In genomic region chr13:110652755-110653154, GRCh38 we compare ENCODE assay signal across 19 cellular contexts.
"Had no signal": no experiment of that assay in that cellular context is flagged by ENCODE, and none has a peak within 500 bp of the region (broad histone marks: within the 10 kb centered on the region; RNA-seq: fewer than 3 reads in every experiment).

No MANE protein-coding gene starts in this region.

- H3K27ac Mint-ChIP-seq: activated CD8-positive, alpha-beta T cell treated with anti-CD3 and anti-CD28 coated beads, Interleukin-2, amount 10 ng/mL, durations not matched to agents 7 days and 5 days; activated T-helper 2 cell treated with anti-CD3 and anti-CD28 coated beads, Interferon-gamma antibody, Interleukin-2, Interleukin-4, amounts not matched to agents 10 μg/mL and 5 μg/mL and 100 μg/mL, durations not matched to agents 14 hours and 24 hours and 36 hours; natural killer cell; progenitor cell of endocrine pancreas; type B pancreatic cell had no signal

- H3K9me3 Mint-ChIP-seq: activated naive CD4-positive, alpha-beta T cell treated with anti-CD3 and anti-CD28 coated beads, Interleukin-2, amount 50 U/mL, for 72 hours; natural killer cell; stimulated activated naive CD8-positive, alpha-beta T cell treated with anti-CD3 and anti-CD28 coated beads, Interleukin-15, amount 100 ng/mL, for 72 hours; type B pancreatic cell had no signal

- H3K36me3 Mint-ChIP-seq: natural killer cell had no signal

- H3K27me3 Mint-ChIP-seq: activated CD8-positive, alpha-beta memory T cell treated with anti-CD3 and anti-CD28 coated beads, Interleukin-2, amount 10 ng/mL, durations not matched to agents 7 days and 5 days; progenitor cell of endocrine pancreas; stimulated activated naive CD8-positive, alpha-beta T cell treated with anti-CD3 and anti-CD28 coated beads, Interleukin-15, amount 100 ng/mL, for 72 hours; type B pancreatic cell had no signal

- ATAC-seq: activated CD8-positive, alpha-beta memory T cell treated with anti-CD3 and anti-CD28 coated beads, Interleukin-2, amount 10 ng/mL, durations not matched to agents 7 days and 5 days; activated CD8-positive, alpha-beta T cell treated with anti-CD3 and anti-CD28 coated beads, Interleukin-2, amount 10 ng/mL, durations not matched to agents 7 days and 5 days; activated naive CD4-positive, alpha-beta T cell treated with anti-CD3 and anti-CD28 coated beads, Interleukin-2, amount 50 U/mL, for 72 hours; body of pancreas; gastroesophageal sphincter; natural killer cell; right lobe of liver; stimulated activated naive CD8-positive, alpha-beta T cell treated with anti-CD3 and anti-CD28 coated beads, Interleukin-15, amount 100 ng/mL, for 72 hours had no signal

- H3K4me3 Mint-ChIP-seq: activated CD8-positive, alpha-beta memory T cell treated with anti-CD3 and anti-CD28 coated beads, Interleukin-2, amount 10 ng/mL, durations not matched to agents 7 days and 5 days; activated CD8-positive, alpha-beta T cell treated with anti-CD3 and anti-CD28 coated beads, Interleukin-2, amount 10 ng/mL, durations not matched to agents 7 days and 5 days; natural killer cell; stimulated activated naive CD8-positive, alpha-beta T cell treated with anti-CD3 and anti-CD28 coated beads, Interleukin-15, amount 100 ng/mL, for 72 hours; type B pancreatic cell had no signal

- DNase-seq: activated CD8-positive, alpha-beta memory T cell treated with anti-CD3 and anti-CD28 coated beads, Interleukin-2, amount 10 ng/mL, durations not matched to agents 7 days and 5 days; activated CD8-positive, alpha-beta T cell treated with anti-CD3 and anti-CD28 coated beads, Interleukin-2, amount 10 ng/mL, durations not matched to agents 7 days and 5 days; body of pancreas; cerebellar nuclear complex; colonic mucosa; effector CD8-positive, alpha-beta T cell; midbrain; natural killer cell; right lobe of liver; stimulated activated CD4-positive, alpha-beta T cell treated with anti-CD3 and anti-CD28 coated beads, Interleukin-12 subunit alpha, Interleukin-12 subunit beta, amount 100 ng/mL, for 4 hours; stimulated activated CD4-positive, alpha-beta T cell treated with anti-CD3 and anti-CD28 coated beads, Interleukin-4, amount 100 ng/mL, for 1 hour; stimulated activated naive CD8-positive, alpha-beta T cell treated with anti-CD3 and anti-CD28 coated beads, Interleukin-15, amount 100 ng/mL, for 72 hours; substantia nigra; T-helper 2 cell had no signal
